In genomic region chrX:65034641-65035450, GRCh38 we compare ENCODE assay signal across 8 cellular contexts. TPM values are rescaled to one million over a fixed set of nuclear protein-coding genes. Genes with fewer than 3 reads are reported as not detected.
DNase-seq lines count a peak whose midpoint lies in the region; ATAC-seq and TF ChIP-seq lines count a peak whose summit lies in the region.

Gene ZC3H12B (plus strand): TSS chrX:65034826.

- no peaks in the 10 kb centered on the region for H3K9me3 ChIP-seq in MM.1S (replicated peaks; ENCODE audit: insufficient read depth, low read length)

- no peaks in the 10 kb centered on the region for H3K36me3 Mint-ChIP-seq in GM23338 (ENCODE audit: low read depth)

- H3K27me3 Mint-ChIP-seq in GM23338 (ENCODE audit: insufficient read depth, low read depth, poor library complexity): peaks cover 2% of the 10 kb centered on the region

- H3K27ac ChIP-seq in GM23338 (ENCODE audit: low read depth) (no peak within 1 kb of the TSS), MM.1S (ENCODE audit: low read length) (peak within 1 kb of the TSS; percentile 60; the same call in 1 of the 2 replicates), cingulate gyrus (ENCODE audit: low read depth, low read length) (peak within 1 kb of the TSS; percentile 24)

- H4K20me1 ChIP-seq in GM23338 (replicated peaks; ENCODE audit: insufficient read depth) (no peaks in the 10 kb centered on the region), MM.1S (ENCODE audit: insufficient read depth, low read length) (no peaks in the 10 kb centered on the region)

- in situ Hi-C loops in G401 (cut with HindIII; ENCODE audit: low sequenced_read_pairs): no loop called here

- H3K27ac Mint-ChIP-seq in GM23338: no peak within 1 kb of the TSS; the same call in 1 of the 2 replicates

- intact Hi-C loops in left colon (cut with DNase I, micrococcal nuclease): loop anchor here in 1 of 2 donors (10.0 kb wide), 1 partner anchor 160 kb away; no protein-coding TSS in a partner anchor

- ATAC-seq in GM23338: peak; percentile 97
- peak; percentile 93 for ATAC-seq in left colon

- peak within 1 kb of the TSS; percentile 62 for H3K9ac ChIP-seq in MM.1S (ENCODE audit: low read length)

- H2AFZ ChIP-seq in GM23338: peak within 1 kb of the TSS; percentile 56; the same call in 1 of the 2 replicates
- peak within 1 kb of the TSS; percentile 62 for H2AFZ ChIP-seq in MM.1S (ENCODE audit: low read length)

- peak; percentile 19 to 53; a peak in 3 of 4 replicates for TF ChIP-seq CTCF in GM23338 (conservative IDR thresholded peaks at IDR 0.05; ENCODE audit: low read depth in 2 of 2)
- TF ChIP-seq CTCF in MM.1S (IDR thresholded peaks at IDR 0.05; ENCODE audit: low read length): peak; percentile 51

- H3K36me3 ChIP-seq in GM23338 (ENCODE audit: insufficient read depth) (no peaks in the 10 kb centered on the region), MM.1S (replicated peaks; ENCODE audit: insufficient read depth, low read length) (no peaks in the 10 kb centered on the region)

- peaks cover 3% of the 10 kb centered on the region; the same call in 1 of the 3 replicates for H3K9me3 Mint-ChIP-seq in GM23338

- H3F3A ChIP-seq in GM23338 (replicated peaks; ENCODE audit: low read depth): no peaks in the 10 kb centered on the region
- H3F3A ChIP-seq in MM.1S (ENCODE audit: insufficient read depth, low read length): no peaks in the 10 kb centered on the region; the same call in 1 of the 2 replicates

- H3K79me2 ChIP-seq in GM23338 (replicated peaks; ENCODE audit: insufficient read depth) (no peaks in the 10 kb centered on the region), MM.1S (ENCODE audit: low read length) (peaks cover 7% of the 10 kb centered on the region; the same call in 1 of the 2 replicates)

- peak; percentile 43 for DNase-seq in G401 (ENCODE audit: low spot score)
- peak; percentile 80 for DNase-seq in GM23338 (ENCODE audit: low spot score)
- DNase-seq in MM.1S: peak; percentile 86
- peak; percentile 65 to 70 for DNase-seq in activated CD4-positive, alpha-beta T cell treated with anti-CD3 and anti-CD28 coated beads for 24 hours (ENCODE audit: low read depth in 2 of 2)
- peak; percentile 78 to 79 for DNase-seq in left colon
- DNase-seq in stimulated activated CD4-positive, alpha-beta T cell treated with anti-CD3 and anti-CD28 coated beads, Interleukin-1b, Interleukin-23, amount 100 ng/mL, for 48 hours: peak; percentile 85
- no peak for DNase-seq in NCI-H2029 treated with DMSO at 0.1 percent for 48 hours (lab: John Stamatoyannopoulos, UW)

- H3K4me1 ChIP-seq in GM23338 (ENCODE audit: insufficient read depth) (no peaks in the 10 kb centered on the region), MM.1S (ENCODE audit: low read length) (no peaks in the 10 kb centered on the region)

- no peaks in the 10 kb centered on the region for H3K9me2 ChIP-seq in GM23338 (ENCODE audit: insufficient read depth)
- no peaks in the 10 kb centered on the region for H3K9me2 ChIP-seq in MM.1S (replicated peaks; ENCODE audit: insufficient read depth, low read length)

- H3K4me2 ChIP-seq in GM23338: peak within 1 kb of the TSS; percentile 77
- H3K4me2 ChIP-seq in MM.1S (ENCODE audit: low read depth, low read length): peak within 1 kb of the TSS; percentile 56

- H3K4me3 ChIP-seq in GM23338 (peak within 1 kb of the TSS; percentile 61), MM.1S (ENCODE audit: low read length) (peak within 1 kb of the TSS; percentile 76)

- peak within 1 kb of the TSS; percentile 87 for H3K4me3 Mint-ChIP-seq in GM23338

- peaks cover 5% of the 10 kb centered on the region; the same call in 1 of the 3 replicates for H3K4me1 Mint-ChIP-seq in GM23338

- H3K27me3 ChIP-seq in GM23338 (ENCODE audit: insufficient read depth) (no peaks in the 10 kb centered on the region), MM.1S (replicated peaks; ENCODE audit: insufficient read depth, low read length) (no peaks in the 10 kb centered on the region)

TF ChIP-seq in GM23338, 12 proteins besides CTCF, POLR2A, EP300 and RAD21:
- no peak for TF ChIP-seq ZNF331 (CRISPR knock-in tag; IDR thresholded peaks at IDR 0.05; ENCODE audit: low read depth)
- no peak for TF ChIP-seq STAT1 (IDR thresholded peaks at IDR 0.05; ENCODE audit: unreplicated experiment)
- TF ChIP-seq NANOG (IDR thresholded peaks at IDR 0.05; ENCODE audit: borderline replicate concordance): no peak
- 0 out of 2 replicates have a peak, but pooled peaks have one; percentile 15 for TF ChIP-seq CREB1 (CRISPR knock-in tag; IDR thresholded peaks at IDR 0.05; ENCODE audit: low read depth)
- TF ChIP-seq, protein P1, sequence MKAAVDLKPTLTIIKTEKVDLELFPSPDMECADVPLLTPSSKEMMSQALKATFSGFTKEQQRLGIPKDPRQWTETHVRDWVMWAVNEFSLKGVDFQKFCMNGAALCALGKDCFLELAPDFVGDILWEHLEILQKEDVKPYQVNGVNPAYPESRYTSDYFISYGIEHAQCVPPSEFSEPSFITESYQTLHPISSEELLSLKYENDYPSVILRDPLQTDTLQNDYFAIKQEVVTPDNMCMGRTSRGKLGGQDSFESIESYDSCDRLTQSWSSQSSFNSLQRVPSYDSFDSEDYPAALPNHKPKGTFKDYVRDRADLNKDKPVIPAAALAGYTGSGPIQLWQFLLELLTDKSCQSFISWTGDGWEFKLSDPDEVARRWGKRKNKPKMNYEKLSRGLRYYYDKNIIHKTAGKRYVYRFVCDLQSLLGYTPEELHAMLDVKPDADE (IDR thresholded peaks at IDR 0.05): no peak
- TF ChIP-seq POLR2AphosphoS5 (IDR thresholded peaks at IDR 0.05; ENCODE audit: low read depth): 0 out of 2 replicates have a peak, but pooled peaks have one; percentile 15

RNA-seq across cellular contexts. Expression of gene ZC3H12B, which starts in this region (rescaled TPM):
- total RNA-seq in G401 (2014; rRNA removed; shearing (Covaris generic)): not detected in 2 replicates
- 1.1 and 1.2 TPM in 2 replicates for total RNA-seq in GM23338 (2014; rRNA removed; shearing (Covaris generic))
- 0.73 and 0.92 TPM in 2 replicates for polyA plus RNA-seq in GM23338 (2016; fragmentation: Nextera tagmentation; extraction: Ambion mirVana)
- total RNA-seq in left colon: 1 to 10 TPM; 3.1 to 3.4 TPM

Comparison
In these comparisons a context has a peak if more than half of its experiments do, and no peak if none do; other contexts are left out.
1. Peak in DNase-seq in G401; RNA of the gene not detected or under 1 TPM.